In the genomic region with DNA sequence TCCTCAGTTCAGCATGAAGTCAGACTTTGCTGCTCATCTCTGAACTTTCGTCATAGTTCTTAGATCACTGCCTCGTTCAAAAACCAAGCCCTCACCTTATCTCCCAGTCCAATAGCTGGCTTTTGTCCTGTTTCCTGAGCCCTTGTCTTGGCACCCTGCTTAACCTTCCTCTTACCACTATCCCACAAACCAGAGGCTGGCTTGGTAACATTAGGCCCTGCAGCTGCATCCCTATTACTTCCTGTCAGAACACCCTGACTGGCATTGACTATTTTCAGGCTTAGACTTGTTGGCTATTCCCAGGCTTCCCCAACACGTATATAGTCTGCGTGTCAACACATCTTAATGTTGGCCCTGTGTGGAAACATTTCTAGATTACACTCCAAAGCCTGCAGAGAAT, we compare ENCODE assay signal across 21 cellular contexts.
A peak's percentile ranks its signal among the peaks of the same experiment; 100 is the strongest.
DNase-seq lines count a peak whose midpoint lies in the region; ATAC-seq and TF ChIP-seq lines count a peak whose summit lies in the region.
"Had no signal": no experiment of that assay in that cellular context is flagged by ENCODE, and none has a peak within 500 bp of the region (broad histone marks: within the 10 kb centered on the region; RNA-seq: fewer than 3 reads in every experiment).

No MANE protein-coding gene starts in this region.

- ATAC-seq in left lobe of liver, result peak; percentile 67
- ATAC-seq: activated CD4-positive, alpha-beta T cell treated with anti-CD3 and anti-CD28 coated beads for 36 hours; body of pancreas; GM12878 had no signal

- H3K4me3 ChIP-seq in epithelial cell of esophagus (ENCODE audit: low read length), result no peak overlapping the region
- H3K4me3 ChIP-seq: body of pancreas, coronary artery, GM12878, GM23248, thoracic aorta had no signal

- TF ChIP-seq CTCF in epithelial cell of esophagus (IDR thresholded peaks at IDR 0.05; ENCODE audit: insufficient read depth, low read depth, low read length, missing control alignments), result no peak

- DNase-seq in GF-D8 (lab: John Stamatoyannopoulos, UW) (peak; percentile 72), MV-4-11 (lab: John Stamatoyannopoulos, UW) (peak; percentile 47), epithelial cell of esophagus (ENCODE audit: low read depth) (peak; percentile 85), left lobe of liver (ENCODE audit: low spot score) (no peak), COR-L47 (lab: John Stamatoyannopoulos, UW) (no peak), NCI-H1436 treated with DMSO at 0.1 percent for 48 hours (lab: John Stamatoyannopoulos, UW) (no peak), epidermal melanocyte (ENCODE audit: insufficient read length, low spot score) (no peak)
- DNase-seq: activated CD4-positive, alpha-beta T cell treated with anti-CD3 and anti-CD28 coated beads for 36 hours; activated naive CD8-positive, alpha-beta T cell treated with anti-CD3 and anti-CD28 coated beads, Interleukin-2, amount 10 ng/mL, durations not matched to agents 7 days and 5 days; body of pancreas; CD4-positive, alpha-beta T cell; DMS153; GM23248; IMR-90; NCI-H2029; NK-92 treated with Interleukin-12 subunit alpha and Interleukin-12 subunit beta, amount 100 ng/mL, for 24 hours; stimulated activated CD4-positive, alpha-beta T cell treated with anti-CD3 and anti-CD28 coated beads, Interleukin-2, amount 100 ng/mL, for 24 hours; stimulated activated naive CD4-positive, alpha-beta T cell had no signal

Comparison
In these comparisons a context has a peak if more than half of its experiments do, and no peak if none do; other contexts are left out.
1. DNase-seq: peak in GF-D8 (single experiment), MV-4-11 (single experiment) and epithelial cell of esophagus (single experiment); none in left lobe of liver (single experiment), COR-L47 (single experiment), NCI-H1436 treated with DMSO at 0.1 percent for 48 hours (single experiment) and epidermal melanocyte (single experiment).